ENCODE assay signal across 19 cellular contexts in the genomic region with DNA sequence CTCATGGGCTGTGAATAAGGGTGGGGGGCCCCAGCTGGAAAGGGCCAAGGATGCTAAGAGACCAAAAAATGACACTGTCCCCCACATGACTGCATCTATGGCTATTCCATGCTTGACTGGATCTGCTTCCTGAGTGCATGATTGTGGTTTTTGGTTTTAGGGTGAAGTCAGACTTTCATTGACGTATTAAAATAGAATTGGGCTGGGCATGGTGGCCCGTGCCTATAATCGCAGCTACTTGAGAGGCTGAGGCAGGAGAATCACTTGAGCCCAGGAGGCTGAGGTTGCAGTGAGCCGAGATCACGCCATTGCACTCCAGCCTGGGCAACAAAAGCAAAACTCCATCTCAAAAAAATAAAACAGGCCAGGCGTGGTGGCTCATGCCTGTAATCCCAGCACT. TPM values are rescaled to one million over a fixed set of nuclear protein-coding genes. Genes with fewer than 3 reads are reported as not detected.
DNase-seq lines count a peak whose midpoint lies in the region; ATAC-seq and TF ChIP-seq lines count a peak whose summit lies in the region.
"Not testable (repeated sequence)": the region's sequence is repeated elsewhere in the genome, so short reads cannot be mapped to it uniquely, and the experiment has no call there.
"Had no signal": no experiment of that assay in that cellular context is flagged by ENCODE, and none has a peak within 500 bp of the region (broad histone marks: within the 10 kb centered on the region; RNA-seq: fewer than 3 reads in every experiment).

No MANE protein-coding gene starts in this region.

- H2AFZ ChIP-seq in OCI-LY7 (ENCODE audit: low read length) = not testable (repeated sequence)

- H3K9ac ChIP-seq in BLaER1 = not testable (repeated sequence)

- H3K27me3 ChIP-seq in BLaER1 = not testable (repeated sequence)

- ATAC-seq in GM18511 (IDR thresholded peaks at IDR 0.05; ENCODE audit: unreplicated experiment) (peak; percentile 76), GM19452 (IDR thresholded peaks at IDR 0.05; ENCODE audit: unreplicated experiment) (peak; percentile 67), GM21786 (IDR thresholded peaks at IDR 0.05; ENCODE audit: unreplicated experiment) (peak; percentile 57), HG03159 (IDR thresholded peaks at IDR 0.05; ENCODE audit: unreplicated experiment) (peak; percentile 58)
- peak; percentile 38 for ATAC-seq in activated T-helper 17 cell treated with anti-CD3 and anti-CD28 coated beads, Interleukin-2, amount 50 U/mL, for 72 hours (replicated peaks)

- POLR2A ChIA-PET in OCI-LY7 (lab: Charles Lee) = interaction anchor here (0.5 to 1.5 kb wide), 5 partner anchors 31 to 118 kb away, joined by 3 to 4 read pairs (median 3); no protein-coding TSS in a partner anchor

- intact Hi-C loops in OCI-LY7 (cut with micrococcal nuclease; ENCODE audit: unreplicated experiment) = not testable (repeated sequence)

- H3K27ac ChIP-seq in BLaER1 = peak overlapping the region; percentile 56
- H3K27ac ChIP-seq in OCI-LY7 (ENCODE audit: low read depth, low read length, poor library complexity, severe bottlenecking) = peak overlapping the region; percentile 69

- H3K36me3 Mint-ChIP-seq in activated T-helper 17 cell treated with anti-CD3 and anti-CD28 coated beads, Interleukin-2, amount 50 U/mL, for 72 hours (ENCODE audit: low read depth) = peaks cover 100% of the 10 kb centered on the region

- H3K9me3 ChIP-seq in BLaER1 = peaks cover 19% of the 10 kb centered on the region
- H3K9me3 ChIP-seq in OCI-LY7 (ENCODE audit: low read length) = not testable (repeated sequence)

- peaks cover 31% of the 10 kb centered on the region; the same call in 1 of the 2 replicates for H3K79me2 ChIP-seq in OCI-LY7 (ENCODE audit: insufficient read depth, low read depth, low read length)

- not testable (repeated sequence) for H3K27me3 Mint-ChIP-seq in activated T-helper 17 cell treated with anti-CD3 and anti-CD28 coated beads, Interleukin-2, amount 50 U/mL, for 72 hours

- not testable (repeated sequence) for BruUV-seq in OCI-LY7 (replicated peaks; lab: Mats Ljungman, UMichigan)

- peaks cover 93% of the 10 kb centered on the region for H3K36me3 ChIP-seq in BLaER1
- peaks cover 96% of the 10 kb centered on the region for H3K36me3 ChIP-seq in OCI-LY7 (ENCODE audit: insufficient read depth, low read length)

- not testable (repeated sequence) for H3K9me2 ChIP-seq in OCI-LY7 (ENCODE audit: insufficient read depth, low read length)

- not testable (repeated sequence) for H3K9me3 Mint-ChIP-seq in activated T-helper 17 cell treated with anti-CD3 and anti-CD28 coated beads, Interleukin-2, amount 50 U/mL, for 72 hours

- peaks cover 28% of the 10 kb centered on the region for H4K20me1 ChIP-seq in BLaER1
- not testable (repeated sequence) for H4K20me1 ChIP-seq in OCI-LY7 (ENCODE audit: insufficient read depth, low read length)

- peak overlapping the region; percentile 59 for H3K27ac Mint-ChIP-seq in activated T-helper 17 cell treated with anti-CD3 and anti-CD28 coated beads, Interleukin-2, amount 50 U/mL, for 72 hours

- not testable (repeated sequence) for H3K4me3 ChIP-seq in BLaER1
- H3K4me3 ChIP-seq in OCI-LY7 (ENCODE audit: low read depth, low read length, poor library complexity, severe bottlenecking) = peak overlapping the region; percentile 8

- not testable (repeated sequence) for H3K4me3 Mint-ChIP-seq in activated T-helper 17 cell treated with anti-CD3 and anti-CD28 coated beads, Interleukin-2, amount 50 U/mL, for 72 hours

- DNase-seq in OCI-LY7 (ENCODE audit: low spot score) (peak; percentile 72), non-pigmented ciliary epithelial cell (ENCODE audit: low read depth) (peak; percentile 13)

- peaks cover 51% of the 10 kb centered on the region for H3K4me1 ChIP-seq in BLaER1
- H3K4me1 ChIP-seq in OCI-LY7 (ENCODE audit: insufficient read depth, low read length, poor library complexity, severe bottlenecking) = peaks cover 62% of the 10 kb centered on the region

- CTCF ChIA-PET in OCI-LY7 (lab: Charles Lee; ENCODE audit: unreplicated experiment) = interaction anchor here (0.6 to 1.4 kb wide), 2 partner anchors 36 to 38 kb away, joined by 3 read pairs; no protein-coding TSS in a partner anchor

- not testable (repeated sequence) for H3K4me1 Mint-ChIP-seq in activated T-helper 17 cell treated with anti-CD3 and anti-CD28 coated beads, Interleukin-2, amount 50 U/mL, for 72 hours

- not testable (repeated sequence) for TF ChIP-seq CTCF in OCI-LY7 (conservative IDR thresholded peaks at IDR 0.05; ENCODE audit: low read length)

- H3K4me2 ChIP-seq in BLaER1 (peak overlapping the region; percentile 83), OCI-LY7 (ENCODE audit: low read length) (peak overlapping the region; percentile 52)

RNA-seq across cellular contexts. Expression of a gene that starts 12.4 kb away (rescaled TPM):
- 47.1 and 60.7 TPM in 2 replicates for total RNA-seq in OCI-LY7 (2014; rRNA removed; shearing (Covaris generic))
- 42.5 and 48.2 TPM in 2 replicates for total RNA-seq in OCI-LY7 (2022)
- 10 to 100 TPM; 41.7 to 76.6 TPM for total RNA-seq in activated T-helper 17 cell treated with anti-CD3 and anti-CD28 coated beads, Interleukin-2, amount 50 U/mL, for 72 hours

RNA-seq across cellular contexts. Expression of a gene that starts 24.8 kb away (rescaled TPM):
- total RNA-seq in OCI-LY7 (2014; rRNA removed; shearing (Covaris generic)) = 130 and 149 TPM in 2 replicates
- total RNA-seq in OCI-LY7 (2022) = 230 and 263 TPM in 2 replicates
- total RNA-seq in activated T-helper 17 cell treated with anti-CD3 and anti-CD28 coated beads, Interleukin-2, amount 50 U/mL, for 72 hours = 10 to 100 TPM; 30.4 to 54.9 TPM

RNA-seq across cellular contexts. Expression of a gene that starts 52.3 kb away (rescaled TPM):
- not detected in 2 replicates for total RNA-seq in OCI-LY7 (2014; rRNA removed; shearing (Covaris generic))
- total RNA-seq in OCI-LY7 (2022) = not detected in 2 replicates
- not detected for total RNA-seq in activated T-helper 17 cell treated with anti-CD3 and anti-CD28 coated beads, Interleukin-2, amount 50 U/mL, for 72 hours
- total RNA-seq: A172, adrenal gland, bronchial epithelial cell, Daoy, fibroblast of lung, glomerular endothelial cell, osteocyte, PC-9, right atrium auricular region, subcutaneous adipose tissue, upper lobe of right lung had no signal

RNA-seq across cellular contexts. Expression of a gene that starts 56.1 kb away (rescaled TPM):
- total RNA-seq in OCI-LY7 (2014; rRNA removed; shearing (Covaris generic)) = 17.5 and 23.6 TPM in 2 replicates
- 12.1 and 13.3 TPM in 2 replicates for total RNA-seq in OCI-LY7 (2022)
- 1 to 10 TPM; 9.0 to 9.2 TPM for total RNA-seq in activated T-helper 17 cell treated with anti-CD3 and anti-CD28 coated beads, Interleukin-2, amount 50 U/mL, for 72 hours

RNA-seq across cellular contexts. Expression of a gene that starts 56.3 kb away (rescaled TPM):
- total RNA-seq in OCI-LY7 (2014; rRNA removed; shearing (Covaris generic)) = 63.1 and 68.2 TPM in 2 replicates
- total RNA-seq in OCI-LY7 (2022) = 37.7 and 39.1 TPM in 2 replicates
- 10 to 100 TPM; 14.8 to 20.6 TPM for total RNA-seq in activated T-helper 17 cell treated with anti-CD3 and anti-CD28 coated beads, Interleukin-2, amount 50 U/mL, for 72 hours
